ENCODE assay signal across 8 cellular contexts in genomic region chr1:40143891-40144575, GRCh38. TPM values are rescaled to one million over a fixed set of nuclear protein-coding genes. Genes with fewer than 3 reads are reported as not detected.
A peak's percentile ranks its signal among the peaks of the same experiment; 100 is the strongest.
DNase-seq lines count a peak whose midpoint lies in the region; ATAC-seq, FAIRE-seq and TF ChIP-seq lines count a peak whose summit lies in the region.

No MANE protein-coding gene starts in this region.

- no peaks in the 10 kb centered on the region for H3K9me3 Mint-ChIP-seq in GM23338
- peaks cover 4% of the 10 kb centered on the region for H3K9me3 Mint-ChIP-seq in chondrocyte (ENCODE audit: low read depth)

- in situ Hi-C loops in HepG2 (cut with HindIII; ENCODE audit: extremely low pct_ligation_motif_present, low pct_unique_long_range_greater_than_20kb), result loop anchor here (5.0 to 10.0 kb wide), 2 partner anchors 193 to 261 kb away; no protein-coding TSS in a partner anchor

- peak; percentile 100 for ATAC-seq in GM23338
- peak; percentile 56 to 89 for ATAC-seq in activated CD4-positive, CD25-positive, alpha-beta regulatory T cell treated with anti-CD3 and anti-CD28 coated beads, Interleukin-2, amount 50 U/mL, for 24 hours
- ATAC-seq in HepG2, result peak; percentile 95
- no peak for ATAC-seq in HG03196 (IDR thresholded peaks at IDR 0.05; ENCODE audit: unreplicated experiment)

- peaks cover 4% of the 10 kb centered on the region; the same call in 2 of the 3 replicates for H3K4me1 Mint-ChIP-seq in GM23338
- H3K4me1 Mint-ChIP-seq in chondrocyte (ENCODE audit: low read depth), result peaks cover 14% of the 10 kb centered on the region

- no peaks in the 10 kb centered on the region for H3F3A ChIP-seq in GM23338 (replicated peaks; ENCODE audit: low read depth)

- no peaks in the 10 kb centered on the region for H3K9me3 ChIP-seq in HepG2 (ENCODE audit: low read length)

- no peaks in the 10 kb centered on the region for H3K36me3 ChIP-seq in GM23338 (ENCODE audit: insufficient read depth)
- H3K36me3 ChIP-seq in HepG2 (replicated peaks in 1 of 2; ENCODE audit: control insufficient read depth in 1 of 2, insufficient read depth in 2 of 2, low read length in 2 of 2), result no peaks in the 10 kb centered on the region

- H3K36me3 Mint-ChIP-seq in GM23338 (ENCODE audit: low read depth), result no peaks in the 10 kb centered on the region
- H3K36me3 Mint-ChIP-seq in chondrocyte (ENCODE audit: low read depth), result no peaks in the 10 kb centered on the region

- peak; percentile 65 for TF ChIP-seq RAD21 in HepG2 (CRISPR knock-in tag; IDR thresholded peaks at IDR 0.05)

- H3K4me3 Mint-ChIP-seq in GM23338 (peak overlapping the region; percentile 43; the same call in 2 of the 3 replicates), chondrocyte (ENCODE audit: unreplicated experiment) (no peak overlapping the region)

- POLR2A ChIA-PET in HepG2 (lab: Yijun Ruan, JAX), result interaction anchor here (0.9 kb wide), 1 partner anchor 195 kb away, joined by 3 read pairs; no protein-coding TSS in a partner anchor

- under 1% methylated on average over 7 of the region's 7 CpGs for WGBS in HepG2 (ENCODE audit: low lambda C conversion rate)

- FAIRE-seq in HepG2 (lab: Jason Lieb, UNC), result peak; percentile 89

- intact Hi-C loops in HepG2 (cut with micrococcal nuclease; ENCODE audit: unreplicated experiment), result loop anchor here (1.0 to 10.0 kb wide), 3 partner anchors 172 to 261 kb away; no protein-coding TSS in a partner anchor

- DNase-seq in AG08396 (ENCODE audit: low spot score) (peak; percentile 48), GM23338 (ENCODE audit: low spot score) (peak; percentile 97), NCI-H345 (lab: John Stamatoyannopoulos, UW) (peak; percentile 73), chondrocyte (ENCODE audit: low spot score) (no peak), HepG2 (ENCODE audit: low spot score) (peak; percentile 64)
- DNase-seq in stimulated activated CD4-positive, alpha-beta T cell treated with anti-CD3 and anti-CD28 coated beads, TNF-alpha, amount 100 ng/mL, for 4 hours (ENCODE audit: low read depth in 3 of 3), result peak; percentile 8 to 31 (median 8)

- CTCF ChIA-PET in HepG2 (lab: Yijun Ruan, JAX; ENCODE audit: low intra/inter-chr PET ratio, low total read pairs), result interaction anchor here (1.5 to 2.3 kb wide), 4 partner anchors 9 to 294 kb away, joined by 4 to 16 read pairs (median 6); no protein-coding TSS in a partner anchor

- no peak overlapping the region for H3K27ac ChIP-seq in GM23338 (ENCODE audit: low read depth)
- H3K27ac ChIP-seq in HepG2 (ENCODE audit: extremely low read length, insufficient read depth, low read length), result no peak overlapping the region

- peaks cover 9% of the 10 kb centered on the region; the same call in 1 of the 2 replicates for H3K27me3 ChIP-seq in GM23338 (ENCODE audit: insufficient read depth)
- peaks cover 0 to 10% of the 10 kb centered on the region in 2 experiments; a peak in 2 of 5 replicates for H3K27me3 ChIP-seq in HepG2 (ENCODE audit: control insufficient read depth in 1 of 2, insufficient read depth in 2 of 2, low read length in 2 of 2)

- H2AFZ ChIP-seq in GM23338, result peak overlapping the region; percentile 64; the same call in 1 of the 2 replicates
- H2AFZ ChIP-seq in HepG2 (ENCODE audit: low read length), result no peak overlapping the region

- no peak for TF ChIP-seq POLR2A in HepG2 (IDR thresholded peaks at IDR 0.05; ENCODE audit: insufficient read depth in 1 of 2, low read depth in 2 of 2, low read length in 2 of 2)

- H3K4me2 ChIP-seq in GM23338, result no peak overlapping the region
- H3K4me2 ChIP-seq in HepG2 (ENCODE audit: low read depth, low read length), result peak overlapping the region; percentile 18

- H3K4me1 ChIP-seq in GM23338 (ENCODE audit: insufficient read depth), result peaks cover 6% of the 10 kb centered on the region; the same call in 1 of the 2 replicates
- H3K4me1 ChIP-seq in HepG2 (ENCODE audit: insufficient read depth, low read length), result peaks cover 19% of the 10 kb centered on the region

- no TSS peak for BruUV-seq in HepG2 (replicated peaks; lab: Mats Ljungman, UMichigan)

- H3K4me3 ChIP-seq in GM23338 (no peak overlapping the region), HepG2 (replicated peaks in 1 of 3; ENCODE audit: insufficient read depth in 1 of 3, low read depth in 2 of 3, low read length in 3 of 3) (no peak overlapping the region)

- TF ChIP-seq EP300 in HepG2 (IDR thresholded peaks at IDR 0.05; ENCODE audit: low read depth in 2 of 2, low read length in 2 of 2), result no peak
- no peak for TF ChIP-seq EP300 in HepG2 (CRISPR knock-in tag; IDR thresholded peaks at IDR 0.05; ENCODE audit: borderline replicate concordance)

- H3K79me2 ChIP-seq in GM23338 (replicated peaks; ENCODE audit: insufficient read depth) (no peaks in the 10 kb centered on the region), HepG2 (ENCODE audit: insufficient read depth, low read length) (no peaks in the 10 kb centered on the region)

- H3K9me2 ChIP-seq in GM23338 (ENCODE audit: insufficient read depth), result no peaks in the 10 kb centered on the region

- H3K9ac ChIP-seq in HepG2 (ENCODE audit: insufficient read depth, low read depth, low read length), result no peak overlapping the region

- H4K20me1 ChIP-seq in GM23338 (replicated peaks; ENCODE audit: insufficient read depth) (no peaks in the 10 kb centered on the region), HepG2 (ENCODE audit: insufficient read depth, low read length) (no peaks in the 10 kb centered on the region)

- TF ChIP-seq CTCF in GM23338 (conservative IDR thresholded peaks at IDR 0.05; ENCODE audit: low read depth in 2 of 2) (peak; percentile 84 to 88), chondrocyte (IDR thresholded peaks at IDR 0.05) (peak; percentile 92), HepG2 (CRISPR knock-in tag; IDR thresholded peaks at IDR 0.05) (peak; percentile 82)

- H3K27ac Mint-ChIP-seq in GM23338, result peak overlapping the region; percentile 81; the same call in 1 of the 2 replicates
- H3K27ac Mint-ChIP-seq in chondrocyte (ENCODE audit: unreplicated experiment), result no peak overlapping the region

- peaks cover 2% of the 10 kb centered on the region for H3K27me3 Mint-ChIP-seq in GM23338 (ENCODE audit: insufficient read depth, low read depth, poor library complexity)
- H3K27me3 Mint-ChIP-seq in chondrocyte (ENCODE audit: low read depth), result peaks cover 50% of the 10 kb centered on the region

TF ChIP-seq in HepG2, 621 proteins besides CTCF, POLR2A, EP300 and RAD21 (continues in another document):
- TF ChIP-seq SMC3 (IDR thresholded peaks at IDR 0.05; ENCODE audit: low read length), result peak; percentile 65

RNA-seq across cellular contexts. Expression of gene RLF, which starts 17.2 kb away (rescaled TPM):
- 21.1 and 22.2 TPM in 2 replicates for total RNA-seq in GM23338 (2014; rRNA removed; shearing (Covaris generic))
- polyA plus RNA-seq in GM23338 (2016; fragmentation: Nextera tagmentation; extraction: Ambion mirVana), result 4.4 and 6.6 TPM in 2 replicates
- total RNA-seq in chondrocyte, result 11.9 to 16.0 TPM (median 15.5 TPM) in 3 replicates
- total RNA-seq in HepG2 (2016; rRNA removed; fragmentation: Illumina TruSeq; extraction: Trizol), result 15.7 and 27.2 TPM in 2 replicates
- total RNA-seq in HepG2 (2016; cell fraction: cytosol; rRNA removed; fragmentation: Illumina TruSeq; extraction: Trizol; ENCODE audit: low read depth), result 4.8 and 5.3 TPM in 2 replicates
- 15.7 and 25.8 TPM in 2 replicates for total RNA-seq in HepG2 (2016; cell fraction: insoluble cytoplasmic fraction; rRNA removed; fragmentation: Illumina TruSeq; extraction: Trizol)
- total RNA-seq in HepG2 (2016; cell fraction: membrane; rRNA removed; fragmentation: Illumina TruSeq; extraction: Trizol), result 5.3 and 6.4 TPM in 2 replicates
- total RNA-seq in HepG2 (2016; cell fraction: nucleus; rRNA removed; fragmentation: Illumina TruSeq; extraction: Trizol), result 18.0 and 19.4 TPM in 2 replicates
- polyA plus RNA-seq in HepG2 (2011; rRNA removed), result 7.0 and 9.0 TPM in 2 replicates
- polyA plus RNA-seq in HepG2 (2011; cell fraction: cytosol; rRNA removed), result 3.0 and 5.4 TPM in 2 replicates
- 6.5 and 6.6 TPM in 2 replicates for polyA plus RNA-seq in HepG2 (2011; cell fraction: nucleus; rRNA removed)
- 10.2 and 11.1 TPM in 2 replicates for polyA plus RNA-seq in HepG2 (2012)
- 0.23 TPM in 2 replicates for polyA plus RNA-seq in HepG2 (2016; cell fraction: cytosol; fragmentation: Illumina TruSeq; extraction: Trizol; ENCODE audit: low read depth)
- 9.7 and 9.9 TPM in 2 replicates for polyA plus RNA-seq in HepG2 (2016; cell fraction: insoluble cytoplasmic fraction; fragmentation: Illumina TruSeq; extraction: Trizol; ENCODE audit: low read depth)
- 0.85 and 0.98 TPM in 2 replicates for polyA plus RNA-seq in HepG2 (2016; cell fraction: membrane; fragmentation: Illumina TruSeq; extraction: Trizol; ENCODE audit: low read depth)
- polyA plus RNA-seq in HepG2 (2016; cell fraction: nucleus; fragmentation: Illumina TruSeq; extraction: Trizol; ENCODE audit: insufficient read depth, low read depth), result 14.6 TPM in 2 replicates
- polyA minus RNA-seq in HepG2 (2011; rRNA and poly(A)+ RNA removed; ENCODE audit: low replicate concordance), result 5.4 and 7.5 TPM in 2 replicates
- polyA minus RNA-seq in HepG2 (2011; cell fraction: cytosol; rRNA and poly(A)+ RNA removed), result 16.5 and 19.7 TPM in 2 replicates
- polyA minus RNA-seq in HepG2 (2011; cell fraction: nucleus; rRNA and poly(A)+ RNA removed), result 32.4 and 33.8 TPM in 2 replicates

RNA-seq across cellular contexts. Expression of gene PPT1, which starts 47.0 kb away (rescaled TPM):
- total RNA-seq in GM23338 (2014; rRNA removed; shearing (Covaris generic)), result 202 and 234 TPM in 2 replicates
- 59.4 and 67.4 TPM in 2 replicates for polyA plus RNA-seq in GM23338 (2016; fragmentation: Nextera tagmentation; extraction: Ambion mirVana)
- 48.3 to 79.0 TPM (median 48.6 TPM) in 3 replicates for total RNA-seq in chondrocyte
- 79.5 and 129 TPM in 2 replicates for total RNA-seq in HepG2 (2016; rRNA removed; fragmentation: Illumina TruSeq; extraction: Trizol)
- 9.2 and 11.5 TPM in 2 replicates for total RNA-seq in HepG2 (2016; cell fraction: cytosol; rRNA removed; fragmentation: Illumina TruSeq; extraction: Trizol; ENCODE audit: low read depth)
- total RNA-seq in HepG2 (2016; cell fraction: insoluble cytoplasmic fraction; rRNA removed; fragmentation: Illumina TruSeq; extraction: Trizol), result 76.9 and 130 TPM in 2 replicates
- total RNA-seq in HepG2 (2016; cell fraction: membrane; rRNA removed; fragmentation: Illumina TruSeq; extraction: Trizol), result 47.3 and 53.7 TPM in 2 replicates
- total RNA-seq in HepG2 (2016; cell fraction: nucleus; rRNA removed; fragmentation: Illumina TruSeq; extraction: Trizol), result 127 and 140 TPM in 2 replicates
- 113 and 129 TPM in 2 replicates for polyA plus RNA-seq in HepG2 (2011; rRNA removed)
- polyA plus RNA-seq in HepG2 (2011; cell fraction: cytosol; rRNA removed), result 81.0 and 93.7 TPM in 2 replicates
- 24.9 and 26.4 TPM in 2 replicates for polyA plus RNA-seq in HepG2 (2011; cell fraction: nucleus; rRNA removed)
- polyA plus RNA-seq in HepG2 (2012), result 106 and 123 TPM in 2 replicates
- polyA plus RNA-seq in HepG2 (2016; cell fraction: cytosol; fragmentation: Illumina TruSeq; extraction: Trizol; ENCODE audit: low read depth), result 17.3 and 18.8 TPM in 2 replicates
- polyA plus RNA-seq in HepG2 (2016; cell fraction: insoluble cytoplasmic fraction; fragmentation: Illumina TruSeq; extraction: Trizol; ENCODE audit: low read depth), result 101 TPM in 2 replicates
- polyA plus RNA-seq in HepG2 (2016; cell fraction: membrane; fragmentation: Illumina TruSeq; extraction: Trizol; ENCODE audit: low read depth), result 41.9 and 44.4 TPM in 2 replicates
- polyA plus RNA-seq in HepG2 (2016; cell fraction: nucleus; fragmentation: Illumina TruSeq; extraction: Trizol; ENCODE audit: insufficient read depth, low read depth), result 202 and 210 TPM in 2 replicates
- polyA minus RNA-seq in HepG2 (2011; rRNA and poly(A)+ RNA removed; ENCODE audit: low replicate concordance), result 107 and 205 TPM in 2 replicates
- 54.3 and 56.6 TPM in 2 replicates for polyA minus RNA-seq in HepG2 (2011; cell fraction: cytosol; rRNA and poly(A)+ RNA removed)
- 25.0 and 25.7 TPM in 2 replicates for polyA minus RNA-seq in HepG2 (2011; cell fraction: nucleus; rRNA and poly(A)+ RNA removed)
